13 cellular contexts compared by ENCODE assay signal in the genomic region with DNA sequence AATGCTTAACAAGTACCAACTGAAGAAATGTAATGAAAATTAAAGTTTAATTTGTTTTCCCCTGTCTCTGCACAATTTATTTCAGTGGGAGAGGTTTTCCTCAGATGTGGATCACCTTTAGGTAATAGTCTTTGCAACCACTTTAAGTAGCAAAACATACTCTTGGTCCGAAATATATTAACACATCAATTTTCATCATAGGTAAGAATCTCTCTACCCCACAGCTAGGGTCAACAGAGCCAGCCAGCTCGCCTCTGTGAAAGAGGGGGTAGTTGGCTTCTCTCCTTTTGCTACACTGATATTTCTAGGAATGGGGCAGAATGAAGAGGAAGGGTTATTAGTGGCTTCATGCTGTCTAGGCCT. TPM values are rescaled to one million over a fixed set of nuclear protein-coding genes. Genes with fewer than 3 reads are reported as not detected.
DNase-seq lines count a peak whose midpoint lies in the region; ATAC-seq and TF ChIP-seq lines count a peak whose summit lies in the region.
"Had no signal": no experiment of that assay in that cellular context is flagged by ENCODE, and none has a peak within 500 bp of the region (broad histone marks: within the 10 kb centered on the region; RNA-seq: fewer than 3 reads in every experiment).

No MANE protein-coding gene starts in this region.

- no peak for TF ChIP-seq POLR2A in transverse colon (IDR thresholded peaks at IDR 0.05)

- ATAC-seq in activated naive CD4-positive, alpha-beta T cell treated with anti-CD3 and anti-CD28 coated beads, Interleukin-2, amount 50 U/mL, for 72 hours: no peak
- ATAC-seq in GM19351 (IDR thresholded peaks at IDR 0.05; ENCODE audit: unreplicated experiment): no peak
- ATAC-seq: effector memory CD8-positive, alpha-beta T cell had no signal

- H3K27me3 Mint-ChIP-seq in activated naive CD4-positive, alpha-beta T cell treated with anti-CD3 and anti-CD28 coated beads, Interleukin-2, amount 10 ng/mL, durations not matched to agents 7 days and 5 days: no peaks in the 10 kb centered on the region
- H3K27me3 Mint-ChIP-seq: effector memory CD8-positive, alpha-beta T cell had no signal

- peaks cover 4% of the 10 kb centered on the region for H3K4me1 Mint-ChIP-seq in activated naive CD4-positive, alpha-beta T cell treated with anti-CD3 and anti-CD28 coated beads, Interleukin-2, amount 10 ng/mL, durations not matched to agents 7 days and 5 days

- no peaks in the 10 kb centered on the region for H3K27me3 ChIP-seq in mucosa of rectum (ENCODE audit: control insufficient read depth in 2 of 2, insufficient read depth in 2 of 2, low read length in 2 of 2)
- no peaks in the 10 kb centered on the region for H3K27me3 ChIP-seq in transverse colon
- H3K27me3 ChIP-seq: BLaER1 had no signal

- H3K4me3 ChIP-seq in mucosa of rectum (ENCODE audit: low read length in 2 of 2) (no peak overlapping the region), transverse colon (no peak overlapping the region)
- H3K4me3 ChIP-seq: BLaER1 had no signal

- H3K9me3 Mint-ChIP-seq in activated naive CD4-positive, alpha-beta T cell treated with anti-CD3 and anti-CD28 coated beads, Interleukin-2, amount 50 U/mL, for 72 hours: no peaks in the 10 kb centered on the region
- no peaks in the 10 kb centered on the region for H3K9me3 Mint-ChIP-seq in activated naive CD4-positive, alpha-beta T cell treated with anti-CD3 and anti-CD28 coated beads, Interleukin-2, amount 10 ng/mL, durations not matched to agents 7 days and 5 days
- H3K9me3 Mint-ChIP-seq: effector memory CD8-positive, alpha-beta T cell had no signal

- H3K9me3 ChIP-seq in mucosa of rectum (ENCODE audit: control insufficient read depth in 2 of 2, low read length in 2 of 2) (no peaks in the 10 kb centered on the region), transverse colon (no peaks in the 10 kb centered on the region)
- H3K9me3 ChIP-seq: BLaER1 had no signal

- H3K27ac ChIP-seq in cingulate gyrus (ENCODE audit: low read depth, low read length) (peak overlapping the region; percentile 54), mucosa of rectum (ENCODE audit: low read depth in 2 of 2, low read length in 2 of 2) (peak overlapping the region; percentile 50 to 62), transverse colon (peak overlapping the region; percentile 59 to 74 (median 64))
- H3K27ac ChIP-seq: BLaER1 had no signal

- intact Hi-C loops in transverse colon (cut with DNase I; ENCODE audit: low total_unique reads): no loop called here

- no peak overlapping the region for H3K9ac ChIP-seq in mucosa of rectum (ENCODE audit: low read depth in 1 of 2, low read length in 2 of 2)
- H3K9ac ChIP-seq: BLaER1 had no signal

- peak overlapping the region; percentile 95 to 97 for H3K27ac Mint-ChIP-seq in activated naive CD4-positive, alpha-beta T cell treated with anti-CD3 and anti-CD28 coated beads, Interleukin-2, amount 50 U/mL, for 72 hours
- no peak overlapping the region for H3K27ac Mint-ChIP-seq in activated naive CD4-positive, alpha-beta T cell treated with anti-CD3 and anti-CD28 coated beads, Interleukin-2, amount 10 ng/mL, durations not matched to agents 7 days and 5 days

- H3K36me3 ChIP-seq in mucosa of rectum (ENCODE audit: control insufficient read depth in 2 of 2, insufficient read depth in 2 of 2, low read length in 2 of 2): peaks cover 0 to 2% of the 10 kb centered on the region in 2 donors
- H3K36me3 ChIP-seq in transverse colon: peaks cover 0 to 9% (median 2%) of the 10 kb centered on the region in 4 donors

- TF ChIP-seq CTCF in transverse colon (IDR thresholded peaks at IDR 0.05): no peak

- peaks cover 4 to 30% of the 10 kb centered on the region in 2 donors for H3K36me3 Mint-ChIP-seq in activated naive CD4-positive, alpha-beta T cell treated with anti-CD3 and anti-CD28 coated beads, Interleukin-2, amount 50 U/mL, for 72 hours
- peaks cover 16% of the 10 kb centered on the region for H3K36me3 Mint-ChIP-seq in activated naive CD4-positive, alpha-beta T cell treated with anti-CD3 and anti-CD28 coated beads, Interleukin-2, amount 10 ng/mL, durations not matched to agents 7 days and 5 days

- no peak for TF ChIP-seq EP300 in transverse colon (IDR thresholded peaks at IDR 0.05; ENCODE audit: low read depth)

- CTCF ChIA-PET in activated naive CD4-positive, alpha-beta T cell treated with anti-CD3 and anti-CD28 coated beads, Interleukin-2, amount 10 ng/mL, durations not matched to agents 7 days and 5 days (lab: Charles Lee): interaction anchor here (1.5 to 1.6 kb wide), 2 partner anchors 16 to 43 kb away, joined by 6 to 7 read pairs; no protein-coding TSS in a partner anchor

- H3K4me1 ChIP-seq in mucosa of rectum (ENCODE audit: control insufficient read depth in 2 of 2, insufficient read depth in 2 of 2, low read length in 2 of 2) (peaks cover 0 to 5% of the 10 kb centered on the region in 2 donors), transverse colon (peaks cover 4 to 11% (median 10%) of the 10 kb centered on the region in 4 donors)
- H3K4me1 ChIP-seq: BLaER1 had no signal

- no peak for DNase-seq in activated naive CD4-positive, alpha-beta T cell treated with anti-CD3 and anti-CD28 coated beads, Interleukin-2, amount 50 U/mL, for 72 hours (ENCODE audit: low spot score in 2 of 2)
- no peak for DNase-seq in activated naive CD4-positive, alpha-beta T cell treated with anti-CD3 and anti-CD28 coated beads, Interleukin-2, amount 10 ng/mL, durations not matched to agents 7 days and 5 days
- no peak for DNase-seq in transverse colon
- DNase-seq in stimulated activated CD4-positive, alpha-beta T cell treated with anti-CD3 and anti-CD28 coated beads, Interleukin-4, amount 100 ng/mL, for 24 hours: no peak
- no peak for DNase-seq in anterior cingulate cortex (lab: John Stamatoyannopoulos, UW)
- DNase-seq: activated CD4-positive, alpha-beta T cell treated with anti-CD3 and anti-CD28 coated beads, Interleukin-2, amount 50 U/mL, for 1 hour; effector memory CD8-positive, alpha-beta T cell; Karpas-422; NK-92 treated with Interleukin-12 subunit alpha and Interleukin-12 subunit beta, amount 100 ng/mL, for 24 hours had no signal

- no peak overlapping the region for H3K4me3 Mint-ChIP-seq in activated naive CD4-positive, alpha-beta T cell treated with anti-CD3 and anti-CD28 coated beads, Interleukin-2, amount 10 ng/mL, durations not matched to agents 7 days and 5 days
- H3K4me3 Mint-ChIP-seq: effector memory CD8-positive, alpha-beta T cell had no signal

- in situ Hi-C loops in transverse colon (cut with MboI; ENCODE audit: low pct_ligation_motif_present in 1 of 4, low pct_unique_long_range_greater_than_20kb in 1 of 4, low sequenced_read_pairs in 3 of 4): no loop called here

- WGBS in transverse colon (ENCODE audit: low coverage in 1 of 2), 2 donors: 70 to 96% methylated on average over 1 to 2 of the region's 2 CpGs

RNA-seq across cellular contexts. Expression of a gene that starts 24.8 kb away (rescaled TPM):
- total RNA-seq in activated naive CD4-positive, alpha-beta T cell treated with anti-CD3 and anti-CD28 coated beads, Interleukin-2, amount 50 U/mL, for 72 hours: 100 to 1,000 TPM; 277 to 307 TPM
- 100 to 1,000 TPM; 176 to 395 (median 269) TPM for total RNA-seq in transverse colon

RNA-seq across cellular contexts. Expression of a gene that starts 25.2 kb away (rescaled TPM):
- total RNA-seq in activated naive CD4-positive, alpha-beta T cell treated with anti-CD3 and anti-CD28 coated beads, Interleukin-2, amount 50 U/mL, for 72 hours: 100 to 1,000 TPM; 133 to 183 TPM
- total RNA-seq in transverse colon: 100 to 1,000 TPM; 111 to 174 (median 158) TPM

RNA-seq across cellular contexts. Expression of a gene that starts 55.0 kb away (rescaled TPM):
- total RNA-seq in activated naive CD4-positive, alpha-beta T cell treated with anti-CD3 and anti-CD28 coated beads, Interleukin-2, amount 50 U/mL, for 72 hours: 1 to 10 TPM in 1 of 2 donors, under 1 TPM in 1; 0.96 to 2.9 TPM
- 10 to 100 TPM in 3 of 4 donors, 1 to 10 TPM in 1; 7.2 to 26.2 (median 16.3) TPM for total RNA-seq in transverse colon
